ENCODE assay signal across 25 cellular contexts in genomic region chrX:118702741-118703140, GRCh38. TPM values are rescaled to one million over a fixed set of nuclear protein-coding genes. Genes with fewer than 3 reads are reported as not detected.
DNase-seq lines count a peak whose midpoint lies in the region; ATAC-seq and TF ChIP-seq lines count a peak whose summit lies in the region.
"Had no signal": no experiment of that assay in that cellular context is flagged by ENCODE, and none has a peak within 500 bp of the region (broad histone marks: within the 10 kb centered on the region; RNA-seq: fewer than 3 reads in every experiment).

No MANE protein-coding gene starts in this region.

- H3K36me3 ChIP-seq in PC-3 (ENCODE audit: low read depth, low read length): no peaks in the 10 kb centered on the region
- no peaks in the 10 kb centered on the region for H3K36me3 ChIP-seq in heart right ventricle
- H3K36me3 ChIP-seq: BLaER1 treated with 17β-estradiol and CSF1 and Interleukin-3, amounts not matched to agents 10 nM and 100 nM; suprapubic skin; WERI-Rb-1 had no signal

- H3K36me3 Mint-ChIP-seq in effector memory CD8-positive, alpha-beta T cell (ENCODE audit: insufficient read depth): no peaks in the 10 kb centered on the region
- H3K36me3 Mint-ChIP-seq: activated CD8-positive, alpha-beta memory T cell treated with anti-CD3 and anti-CD28 coated beads, Interleukin-2, amount 10 ng/mL, durations not matched to agents 7 days and 5 days; activated naive CD8-positive, alpha-beta T cell had no signal

- H3F3A ChIP-seq in PC-3 (ENCODE audit: low read length, unreplicated experiment): no peaks in the 10 kb centered on the region

- no peak overlapping the region for H3K4me3 ChIP-seq in AG04450 (ENCODE audit: low read depth, low read length)
- peak overlapping the region; percentile 36; the same call in 1 of the 2 replicates for H3K4me3 ChIP-seq in PC-3 (ENCODE audit: low read length)
- no peak overlapping the region for H3K4me3 ChIP-seq in heart right ventricle
- H3K4me3 ChIP-seq: BLaER1 treated with 17β-estradiol and CSF1 and Interleukin-3, amounts not matched to agents 10 nM and 100 nM; hepatocyte; suprapubic skin had no signal

- H3K27me3 ChIP-seq in AG04450 (ENCODE audit: control insufficient read depth, insufficient read depth, low read length) (no peaks in the 10 kb centered on the region), PC-3 (ENCODE audit: low read length) (no peaks in the 10 kb centered on the region), heart right ventricle (no peaks in the 10 kb centered on the region)
- H3K27me3 ChIP-seq: BLaER1 treated with 17β-estradiol and CSF1 and Interleukin-3, amounts not matched to agents 10 nM and 100 nM; foreskin keratinocyte; hepatocyte; suprapubic skin had no signal

- DNase-seq in AG04450 (ENCODE audit: low read depth, low spot score) (peak; percentile 2), Daoy (ENCODE audit: low read depth) (peak; percentile 59), PC-3 (peak; percentile 87), heart right ventricle (no peak), NCI-H526 treated with DMSO at 0.1 percent for 48 hours (lab: John Stamatoyannopoulos, UW) (no peak)
- no peak for DNase-seq in effector memory CD8-positive, alpha-beta T cell
- DNase-seq: activated CD4-positive, alpha-beta T cell treated with anti-CD3 and anti-CD28 coated beads, Interleukin-2, amount 10 ng/mL, durations not matched to agents 7 days and 5 days; activated CD8-positive, alpha-beta memory T cell treated with anti-CD3 and anti-CD28 coated beads, Interleukin-2, amount 10 ng/mL, durations not matched to agents 7 days and 5 days; erythroblast; foreskin keratinocyte; KG1; MV-4-11; naive thymus-derived CD4-positive, alpha-beta T cell; NCI-H510A; small intestine; WERI-Rb-1 had no signal

- intact Hi-C loops in PC-3 (cut with micrococcal nuclease): no loop called here
- intact Hi-C loops in heart right ventricle (cut with DNase I): no loop called here

- CTCF ChIA-PET in AG04450 (lab: Charles Lee): no interaction called here
- CTCF ChIA-PET in PC-3 (lab: Charles Lee): no interaction called here

- H4K20me1 ChIP-seq in PC-3 (ENCODE audit: low read length): no peaks in the 10 kb centered on the region
- H4K20me1 ChIP-seq: BLaER1 treated with 17β-estradiol and CSF1 and Interleukin-3, amounts not matched to agents 10 nM and 100 nM had no signal

- peaks cover 19% of the 10 kb centered on the region for H3K4me1 ChIP-seq in PC-3 (ENCODE audit: insufficient read depth, low read length)
- no peaks in the 10 kb centered on the region for H3K4me1 ChIP-seq in heart right ventricle
- H3K4me1 ChIP-seq: suprapubic skin had no signal

- POLR2A ChIA-PET in AG04450 (lab: Yijun Ruan, JAX): no interaction called here
- POLR2A ChIA-PET in PC-3 (lab: Charles Lee; ENCODE audit: unreplicated experiment): interaction anchor here (0.6 kb wide), 1 partner anchor 11 kb away, joined by 3 read pairs; no protein-coding TSS in a partner anchor

- H3K9me2 ChIP-seq in PC-3 (replicated peaks; ENCODE audit: low read length): no peaks in the 10 kb centered on the region

- no peak overlapping the region for H3K4me3 Mint-ChIP-seq in effector memory CD8-positive, alpha-beta T cell
- H3K4me3 Mint-ChIP-seq: activated CD4-positive, alpha-beta T cell treated with anti-CD3 and anti-CD28 coated beads, Interleukin-2, amount 10 ng/mL, durations not matched to agents 7 days and 5 days; activated CD8-positive, alpha-beta memory T cell treated with anti-CD3 and anti-CD28 coated beads, Interleukin-2, amount 10 ng/mL, durations not matched to agents 7 days and 5 days; activated naive CD8-positive, alpha-beta T cell; activated T-helper 1 cell treated with anti-CD3 and anti-CD28 coated beads, Interleukin-12 subunit alpha, Interleukin-12 subunit beta, Interleukin-2, Interleukin-4 antibody, amounts not matched to agents 30 ng/mL and 10 ng/mL and 1 ng/mL, durations not matched to agents 14 hours and 24 hours and 36 hours; naive thymus-derived CD4-positive, alpha-beta T cell had no signal

- peak overlapping the region in 1 of 2 donors; percentile 45 for H3K27ac Mint-ChIP-seq in effector memory CD8-positive, alpha-beta T cell
- H3K27ac Mint-ChIP-seq: activated CD4-positive, alpha-beta T cell treated with anti-CD3 and anti-CD28 coated beads, Interleukin-2, amount 10 ng/mL, durations not matched to agents 7 days and 5 days; activated CD8-positive, alpha-beta memory T cell treated with anti-CD3 and anti-CD28 coated beads, Interleukin-2, amount 10 ng/mL, durations not matched to agents 7 days and 5 days; activated naive CD8-positive, alpha-beta T cell; activated T-helper 1 cell treated with anti-CD3 and anti-CD28 coated beads, Interleukin-12 subunit alpha, Interleukin-12 subunit beta, Interleukin-2, Interleukin-4 antibody, amounts not matched to agents 30 ng/mL and 10 ng/mL and 1 ng/mL, durations not matched to agents 14 hours and 24 hours and 36 hours had no signal

- H3K27ac ChIP-seq in AG04450 (ENCODE audit: low read depth, low read length) (no peak overlapping the region), PC-3 (ENCODE audit: low read length) (no peak overlapping the region), heart right ventricle (no peak overlapping the region)
- H3K27ac ChIP-seq: BLaER1 treated with 17β-estradiol and CSF1 and Interleukin-3, amounts not matched to agents 10 nM and 100 nM; foreskin keratinocyte; hepatocyte; RWPE1; suprapubic skin; WERI-Rb-1 had no signal

- ATAC-seq in PC-3: peak; percentile 98
- ATAC-seq in effector memory CD8-positive, alpha-beta T cell (replicated peaks): peak; percentile 50
- no peak for ATAC-seq in heart right ventricle
- no peak for ATAC-seq in GM21360 (IDR thresholded peaks at IDR 0.05; ENCODE audit: unreplicated experiment)
- ATAC-seq: activated CD8-positive, alpha-beta memory T cell treated with anti-CD3 and anti-CD28 coated beads, Interleukin-2, amount 10 ng/mL, durations not matched to agents 7 days and 5 days; foreskin keratinocyte; naive thymus-derived CD4-positive, alpha-beta T cell; SK-N-SH treated with all-trans-retinoic acid at 6 μM for 48 hours had no signal

- no peaks in the 10 kb centered on the region for H3K27me3 Mint-ChIP-seq in effector memory CD8-positive, alpha-beta T cell
- H3K27me3 Mint-ChIP-seq: activated CD4-positive, alpha-beta T cell treated with anti-CD3 and anti-CD28 coated beads, Interleukin-2, amount 10 ng/mL, durations not matched to agents 7 days and 5 days; activated CD8-positive, alpha-beta memory T cell treated with anti-CD3 and anti-CD28 coated beads, Interleukin-2, amount 10 ng/mL, durations not matched to agents 7 days and 5 days; activated naive CD8-positive, alpha-beta T cell; naive thymus-derived CD4-positive, alpha-beta T cell had no signal

- 90 to 96% methylated on average over 5 of the region's 5 CpGs for WGBS in heart right ventricle, 2 donors

- no TSS peak for BruUV-seq in PC-3 (replicated peaks; lab: Mats Ljungman, UMichigan)

- TF ChIP-seq CTCF in AG04450 (IDR thresholded peaks at IDR 0.05; ENCODE audit: low read depth, low read length) (no peak), PC-3 (conservative IDR thresholded peaks at IDR 0.05; ENCODE audit: low read depth, low read length) (no peak), heart right ventricle (IDR thresholded peaks at IDR 0.05) (no peak)

- no peak overlapping the region for H2AFZ ChIP-seq in PC-3 (ENCODE audit: low read length)
- H2AFZ ChIP-seq: hepatocyte had no signal

- no peaks in the 10 kb centered on the region for H3K9me3 Mint-ChIP-seq in effector memory CD8-positive, alpha-beta T cell
- H3K9me3 Mint-ChIP-seq: activated CD4-positive, alpha-beta T cell treated with anti-CD3 and anti-CD28 coated beads, Interleukin-2, amount 10 ng/mL, durations not matched to agents 7 days and 5 days; activated T-helper 1 cell treated with anti-CD3 and anti-CD28 coated beads, Interleukin-12 subunit alpha, Interleukin-12 subunit beta, Interleukin-2, Interleukin-4 antibody, amounts not matched to agents 30 ng/mL and 10 ng/mL and 1 ng/mL, durations not matched to agents 14 hours and 24 hours and 36 hours had no signal

- H3K4me2 ChIP-seq in PC-3 (ENCODE audit: low read length): peak overlapping the region; percentile 74
- H3K4me2 ChIP-seq: BLaER1 treated with 17β-estradiol and CSF1 and Interleukin-3, amounts not matched to agents 10 nM and 100 nM; hepatocyte had no signal

- H3K9ac ChIP-seq in PC-3 (ENCODE audit: low read length): no peak overlapping the region
- H3K9ac ChIP-seq: BLaER1 treated with 17β-estradiol and CSF1 and Interleukin-3, amounts not matched to agents 10 nM and 100 nM had no signal

- no peaks in the 10 kb centered on the region for H3K79me2 ChIP-seq in PC-3 (ENCODE audit: low read length)
- H3K79me2 ChIP-seq: hepatocyte had no signal

- H3K4me1 Mint-ChIP-seq in effector memory CD8-positive, alpha-beta T cell (ENCODE audit: low read depth in 2 of 2): peaks cover 0 to 8% of the 10 kb centered on the region in 2 donors
- H3K4me1 Mint-ChIP-seq: activated CD4-positive, alpha-beta T cell treated with anti-CD3 and anti-CD28 coated beads, Interleukin-2, amount 10 ng/mL, durations not matched to agents 7 days and 5 days had no signal

- H3K9me3 ChIP-seq in AG04450 (ENCODE audit: control insufficient read depth, insufficient read depth, low read length) (no peaks in the 10 kb centered on the region), PC-3 (ENCODE audit: low read length) (no peaks in the 10 kb centered on the region), heart right ventricle (no peaks in the 10 kb centered on the region)
- H3K9me3 ChIP-seq: suprapubic skin had no signal

RNA-seq across cellular contexts. Expression of gene IL13RA1, which starts 24.7 kb away (rescaled TPM):
- polyA plus RNA-seq in AG04450 (2011; rRNA removed): 52.5 and 71.5 TPM in 2 replicates
- polyA minus RNA-seq in AG04450 (2011; rRNA and poly(A)+ RNA removed): 18.8 and 31.1 TPM in 2 replicates
- 14.7 and 21.7 TPM in 2 replicates for total RNA-seq in Daoy (2014; rRNA removed; shearing (Covaris generic))
- total RNA-seq in PC-3 (2014; rRNA removed): 33.4 and 33.5 TPM in 2 replicates
- 10 to 100 TPM in 8 of 10 donors, 1 to 10 TPM in 2; 8.9 to 38.4 (median 13.1) TPM for total RNA-seq in heart right ventricle
- polyA plus RNA-seq in heart right ventricle: 10 to 100 TPM in 1 of 2 donors, 1 to 10 TPM in 1; 8.6 to 14.0 TPM
- total RNA-seq: activated CD8-positive, alpha-beta memory T cell treated with anti-CD3 and anti-CD28 coated beads, Interleukin-2, amount 10 ng/mL, durations not matched to agents 7 days and 5 days; T-helper 2 cell treated with Interferon-gamma antibody and Interleukin-4, amounts not matched to agents 100 ng/mL and 5 ng/mL, for 36 hours had no signal

Comparison
In these comparisons a context has a peak if more than half of its experiments do, and no peak if none do; other contexts are left out.
1. DNase-seq: peak in AG04450 (single experiment), Daoy (single experiment) and PC-3 (single experiment); none in effector memory CD8-positive, alpha-beta T cell (0 of 3), heart right ventricle (0 of 2) and NCI-H526 treated with DMSO at 0.1 percent for 48 hours (single experiment).
2. ATAC-seq: peak in PC-3 (single experiment) and effector memory CD8-positive, alpha-beta T cell (single experiment); none in heart right ventricle (0 of 8) and GM21360 (single experiment).